11 cellular contexts compared by ENCODE assay signal in the genomic region with DNA sequence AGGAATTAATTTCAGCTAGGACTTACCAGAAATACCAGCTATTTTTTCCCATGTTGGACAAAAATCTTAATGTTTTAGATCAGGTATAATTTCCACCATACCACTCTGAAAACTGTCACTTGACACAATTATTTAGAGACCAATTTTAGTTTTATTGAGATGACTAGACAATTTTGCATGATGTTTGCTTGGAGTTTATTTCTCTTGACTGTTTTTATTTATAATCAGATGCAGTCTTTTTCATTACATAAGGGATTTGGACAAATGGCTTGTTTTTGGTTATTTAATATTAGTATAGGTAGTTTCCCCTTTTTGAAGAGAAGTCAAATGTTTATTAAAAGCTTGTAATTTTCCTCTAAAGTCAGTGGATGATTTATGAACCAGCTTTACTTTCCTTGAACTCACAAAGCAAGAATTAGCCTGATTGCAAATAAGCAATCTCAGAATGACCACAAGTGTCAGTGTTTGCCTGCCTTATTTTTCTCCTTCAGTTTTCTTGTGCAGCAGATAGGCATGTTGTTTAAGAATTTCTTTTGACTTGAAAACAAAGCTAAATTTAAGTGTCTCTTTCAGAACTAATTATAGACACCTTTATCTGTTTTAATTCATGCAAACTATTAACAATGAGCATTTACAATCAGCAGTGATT.
DNase-seq lines count a peak whose midpoint lies in the region; ATAC-seq and TF ChIP-seq lines count a peak whose summit lies in the region.
"Had no signal": no experiment of that assay in that cellular context is flagged by ENCODE, and none has a peak within 500 bp of the region (broad histone marks: within the 10 kb centered on the region; RNA-seq: fewer than 3 reads in every experiment).

No MANE protein-coding gene starts in this region.

- H3K9ac ChIP-seq in OCI-LY3 (ENCODE audit: low read length) = no peak overlapping the region

- no peak overlapping the region for H3K4me2 ChIP-seq in OCI-LY3 (ENCODE audit: low read length)

- TF ChIP-seq POLR2A in GM18505 (IDR thresholded peaks at IDR 0.05; ENCODE audit: borderline replicate concordance, extremely low read depth, insufficient read depth, insufficient read length) = no peak

- H2AFZ ChIP-seq in OCI-LY3 (ENCODE audit: low read depth, low read length) = no peak overlapping the region

- no peak overlapping the region for H3K27ac Mint-ChIP-seq in stimulated activated naive B cell treated with anti-CD40 and anti-IgM and Interleukin-4, amounts not matched to agents 10 μg/mL and 1 μg/mL and 100 μg/mL, for 72 hours
- H3K27ac Mint-ChIP-seq: B cell had no signal

- H3K9me3 ChIP-seq in OCI-LY3 (ENCODE audit: insufficient read depth, low read length) = peaks cover 12% of the 10 kb centered on the region; the same call in 1 of the 2 replicates
- H3K9me3 ChIP-seq: neutrophil had no signal

- peaks cover 44% of the 10 kb centered on the region for H3K79me2 ChIP-seq in OCI-LY3 (ENCODE audit: low read length)

- H3K4me3 ChIP-seq in OCI-LY3 (ENCODE audit: low read length) = no peak overlapping the region
- no peak overlapping the region for H3K4me3 ChIP-seq in fibroblast of mammary gland (ENCODE audit: control insufficient read depth, low read depth, low read length)

- peak; percentile 16 for DNase-seq in NCI-H2171 treated with DMSO at 0.1 percent for 48 hours (lab: John Stamatoyannopoulos, UW)
- no peak for DNase-seq in NCI-H2171 (lab: John Stamatoyannopoulos, UW)
- DNase-seq in fibroblast of mammary gland (ENCODE audit: low read depth) = peak; percentile 28
- DNase-seq in superior temporal gyrus (ENCODE audit: extremely low spot score) = peak; percentile 75
- no peak for DNase-seq in stimulated activated naive B cell treated with anti-CD40 and anti-IgM and Interleukin-4, amounts not matched to agents 10 μg/mL and 1 μg/mL and 100 μg/mL, for 72 hours
- DNase-seq: activated CD4-positive, alpha-beta T cell treated with anti-CD3 and anti-CD28 coated beads for 4 hours had no signal

- peaks cover 5 to 35% of the 10 kb centered on the region in 2 donors for H3K4me1 Mint-ChIP-seq in stimulated activated naive B cell treated with anti-CD40 and anti-IgM and Interleukin-4, amounts not matched to agents 10 μg/mL and 1 μg/mL and 100 μg/mL, for 72 hours

- peaks cover 26% of the 10 kb centered on the region for H3K36me3 ChIP-seq in OCI-LY3 (replicated peaks; ENCODE audit: low read depth, low read length)
- H3K36me3 ChIP-seq: neutrophil had no signal

- no peaks in the 10 kb centered on the region for H3K27me3 ChIP-seq in OCI-LY3 (ENCODE audit: low read depth, low read length)
- H3K27me3 ChIP-seq: neutrophil had no signal

- TF ChIP-seq CTCF in OCI-LY3 (IDR thresholded peaks at IDR 0.05; ENCODE audit: low read depth, low read length) (peak; percentile 32; the same call in 1 of the 2 replicates), fibroblast of mammary gland (conservative IDR thresholded peaks at IDR 0.05; ENCODE audit: control insufficient read depth, insufficient read depth, low read depth, low read length) (peak; percentile 23)

- H3K27me3 Mint-ChIP-seq in stimulated activated naive B cell treated with anti-CD40 and anti-IgM and Interleukin-4, amounts not matched to agents 10 μg/mL and 1 μg/mL and 100 μg/mL, for 72 hours = no peaks in the 10 kb centered on the region
- H3K27me3 Mint-ChIP-seq: B cell had no signal

- H3K27ac ChIP-seq in OCI-LY3 (ENCODE audit: low read length) = no peak overlapping the region
- H3K27ac ChIP-seq: neutrophil had no signal

- peaks cover 18% of the 10 kb centered on the region; the same call in 1 of the 2 replicates for H4K20me1 ChIP-seq in OCI-LY3 (ENCODE audit: insufficient read depth, low read length)

- no peak overlapping the region for H3K4me3 Mint-ChIP-seq in stimulated activated naive B cell treated with anti-CD40 and anti-IgM and Interleukin-4, amounts not matched to agents 10 μg/mL and 1 μg/mL and 100 μg/mL, for 72 hours
- H3K4me3 Mint-ChIP-seq: B cell had no signal

- ATAC-seq in GM21717 (IDR thresholded peaks at IDR 0.05; ENCODE audit: unreplicated experiment) (no peak), GM18505 (IDR thresholded peaks at IDR 0.05; ENCODE audit: unreplicated experiment) (no peak)
- no peak for ATAC-seq in stimulated activated naive B cell treated with anti-CD40 and anti-IgM and Interleukin-4, amounts not matched to agents 10 μg/mL and 1 μg/mL and 100 μg/mL, for 72 hours (replicated peaks)

- peaks cover 14 to 15% of the 10 kb centered on the region in 2 donors for H3K36me3 Mint-ChIP-seq in stimulated activated naive B cell treated with anti-CD40 and anti-IgM and Interleukin-4, amounts not matched to agents 10 μg/mL and 1 μg/mL and 100 μg/mL, for 72 hours

- H3K4me1 ChIP-seq in OCI-LY3 (ENCODE audit: low read length) = peaks cover 15% of the 10 kb centered on the region

- peaks cover 2 to 3% of the 10 kb centered on the region in 2 donors for H3K9me3 Mint-ChIP-seq in stimulated activated naive B cell treated with anti-CD40 and anti-IgM and Interleukin-4, amounts not matched to agents 10 μg/mL and 1 μg/mL and 100 μg/mL, for 72 hours

Comparison
In these comparisons a context has a peak if more than half of its experiments do, and no peak if none do; other contexts are left out.
1. DNase-seq: peak in NCI-H2171 treated with DMSO at 0.1 percent for 48 hours (single experiment), fibroblast of mammary gland (single experiment) and superior temporal gyrus (single experiment); none in NCI-H2171 (single experiment) and stimulated activated naive B cell treated with anti-CD40 and anti-IgM and Interleukin-4, amounts not matched to agents 10 μg/mL and 1 μg/mL and 100 μg/mL, for 72 hours (single experiment).